8 cellular contexts compared by ENCODE assay signal in the genomic region with DNA sequence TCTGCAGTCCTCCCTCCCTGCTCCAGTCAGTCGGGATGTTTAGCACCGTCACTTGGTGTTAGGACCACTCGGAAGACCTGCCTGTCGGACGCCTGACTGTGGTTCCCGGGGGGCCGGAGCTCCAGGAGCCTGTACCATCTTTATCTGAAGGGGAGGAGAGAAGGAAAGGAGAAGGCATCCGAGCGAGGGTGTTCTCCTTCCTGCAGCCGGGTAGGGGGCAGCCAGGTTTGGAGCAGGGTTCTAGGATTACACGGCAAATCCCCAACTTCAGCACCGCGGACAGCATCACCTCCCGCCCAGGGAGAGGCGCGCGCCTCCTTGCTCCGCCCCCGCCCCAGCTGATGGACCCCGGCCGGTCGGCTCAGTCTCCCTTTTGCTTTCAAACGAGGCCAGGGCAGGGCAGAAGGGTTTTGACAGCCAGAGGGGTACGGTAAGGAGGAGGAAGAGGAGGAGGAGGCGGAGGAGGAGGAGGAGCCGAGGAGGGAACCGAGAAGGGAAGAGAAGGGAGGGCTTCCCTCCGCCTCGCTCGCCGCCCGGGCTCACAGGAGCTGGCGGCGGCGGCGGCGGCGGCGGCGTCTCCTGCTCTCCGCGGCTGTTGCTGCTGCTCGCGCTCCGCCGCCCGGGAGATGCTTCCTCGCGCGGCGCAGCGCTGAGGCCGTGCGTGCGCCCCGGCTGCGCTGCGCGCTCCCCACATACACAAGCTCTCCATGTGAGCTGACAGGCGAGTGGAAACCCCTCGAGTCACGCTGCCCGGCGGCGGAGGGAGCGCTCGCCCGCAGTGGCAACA. TPM values are rescaled to one million over a fixed set of nuclear protein-coding genes. Genes with fewer than 3 reads are reported as not detected.
A peak's percentile ranks its signal among the peaks of the same experiment; 100 is the strongest.
DNase-seq lines count a peak whose midpoint lies in the region; ATAC-seq and TF ChIP-seq lines count a peak whose summit lies in the region.

No MANE protein-coding gene starts in this region.

- in situ Hi-C loops in Caki2 (cut with HindIII; ENCODE audit: low pct_unique_long_range_greater_than_20kb, low sequenced_read_pairs): no loop called here

- H3K36me3 ChIP-seq in OCI-LY7 (ENCODE audit: insufficient read depth, low read length) (no peaks in the 10 kb centered on the region), breast epithelium (no peaks in the 10 kb centered on the region), iPS-18a (ENCODE audit: control insufficient read depth, low read depth, low read length) (no peaks in the 10 kb centered on the region), sigmoid colon (no peaks in the 10 kb centered on the region)

- peak; percentile 60 for ATAC-seq in HG02884 (IDR thresholded peaks at IDR 0.05; ENCODE audit: unreplicated experiment)
- ATAC-seq in HG03460 (IDR thresholded peaks at IDR 0.05; ENCODE audit: unreplicated experiment): no peak

- TF ChIP-seq EP300 in sigmoid colon (IDR thresholded peaks at IDR 0.05): no peak

- H3K9me2 ChIP-seq in OCI-LY7 (ENCODE audit: insufficient read depth, low read length): no peaks in the 10 kb centered on the region

- H3K27me3 ChIP-seq in breast epithelium (peaks cover 0 to 20% of the 10 kb centered on the region in 2 donors), iPS-18a (ENCODE audit: control insufficient read depth, insufficient read depth, low read length) (peaks cover 39% of the 10 kb centered on the region), sigmoid colon (peaks cover 7 to 58% (median 14%) of the 10 kb centered on the region in 3 donors)

- H3K9me3 ChIP-seq in OCI-LY7 (ENCODE audit: low read length) (no peaks in the 10 kb centered on the region), breast epithelium (no peaks in the 10 kb centered on the region), iPS-18a (ENCODE audit: control insufficient read depth, low read depth, low read length) (no peaks in the 10 kb centered on the region), sigmoid colon (no peaks in the 10 kb centered on the region)

- H4K20me1 ChIP-seq in OCI-LY7 (ENCODE audit: insufficient read depth, low read length): no peaks in the 10 kb centered on the region

- no peak overlapping the region for H2AFZ ChIP-seq in OCI-LY7 (ENCODE audit: low read length)

- CTCF ChIA-PET in OCI-LY7 (lab: Charles Lee; ENCODE audit: unreplicated experiment): no interaction called here

- DNase-seq in Caki2 (ENCODE audit: low read depth) (peak; percentile 85), OCI-LY7 (ENCODE audit: low spot score) (peak; percentile 14), breast epithelium (ENCODE audit: low spot score in 2 of 2) (no peak), sigmoid colon (no peak), foreskin fibroblast (no peak)

- no peak overlapping the region for H3K4me2 ChIP-seq in OCI-LY7 (ENCODE audit: low read length)

- no peaks in the 10 kb centered on the region for H3K79me2 ChIP-seq in OCI-LY7 (ENCODE audit: insufficient read depth, low read depth, low read length)

- H3K4me3 ChIP-seq in OCI-LY7 (ENCODE audit: low read depth, low read length, poor library complexity, severe bottlenecking) (no peak overlapping the region), breast epithelium (peak overlapping the region; percentile 38 to 62 (median 46)), iPS-18a (ENCODE audit: low read length) (peak overlapping the region; percentile 81), sigmoid colon (peak overlapping the region in 3 of 4 donors; percentile 37 to 47 (median 44)), foreskin fibroblast (ENCODE audit: low read depth in 1 of 2, low read length in 2 of 2) (peak overlapping the region in 1 of 2 donors; percentile 11)

- no peak overlapping the region for H3K9ac ChIP-seq in iPS-18a (ENCODE audit: low read length)

- intact Hi-C loops in OCI-LY7 (cut with micrococcal nuclease; ENCODE audit: unreplicated experiment) (no loop called here), breast epithelium (cut with DNase I; ENCODE audit: low total_unique reads) (no loop called here), sigmoid colon (cut with DNase I) (no loop called here)

- H3K27ac ChIP-seq in OCI-LY7 (ENCODE audit: low read depth, low read length, poor library complexity, severe bottlenecking) (no peak overlapping the region), breast epithelium (no peak overlapping the region), iPS-18a (ENCODE audit: low read length) (no peak overlapping the region), sigmoid colon (no peak overlapping the region)

- POLR2A ChIA-PET in OCI-LY7 (lab: Charles Lee): no interaction called here

- no TSS peak for BruUV-seq in OCI-LY7 (replicated peaks; lab: Mats Ljungman, UMichigan)

- TF ChIP-seq POLR2A in breast epithelium (IDR thresholded peaks at IDR 0.05) (no peak), sigmoid colon (IDR thresholded peaks at IDR 0.05) (no peak)

- 1 to 3% methylated on average over 68 of the region's 68 CpGs for WGBS in sigmoid colon, 2 donors

- no peaks in the 10 kb centered on the region for H3K4me1 ChIP-seq in OCI-LY7 (ENCODE audit: insufficient read depth, low read length, poor library complexity, severe bottlenecking)
- peaks cover 0 to 6% of the 10 kb centered on the region in 2 donors for H3K4me1 ChIP-seq in breast epithelium
- peaks cover 7% of the 10 kb centered on the region for H3K4me1 ChIP-seq in iPS-18a (ENCODE audit: control insufficient read depth, low read depth, low read length)
- H3K4me1 ChIP-seq in sigmoid colon: peaks cover 0 to 17% (median 9%) of the 10 kb centered on the region in 4 donors

- no peak for TF ChIP-seq CTCF in OCI-LY7 (conservative IDR thresholded peaks at IDR 0.05; ENCODE audit: low read length)
- no peak for TF ChIP-seq CTCF in breast epithelium (IDR thresholded peaks at IDR 0.05)
- no peak for TF ChIP-seq CTCF in sigmoid colon (IDR thresholded peaks at IDR 0.05)
- no peak for TF ChIP-seq CTCF in foreskin fibroblast (IDR thresholded peaks at IDR 0.05; ENCODE audit: low read depth, low read length)

RNA-seq across cellular contexts. Expression of gene CNTNAP2, which starts 0.7 kb away (rescaled TPM):
- not detected in 2 replicates for total RNA-seq in Caki2 (2014; rRNA removed; shearing (Covaris generic); ENCODE audit: low replicate concordance)
- 0.28 and 0.36 TPM in 2 replicates for total RNA-seq in OCI-LY7 (2014; rRNA removed; shearing (Covaris generic))
- total RNA-seq in OCI-LY7 (2022) (0.41 TPM in 1 of 2 replicates, not detected in the other), breast epithelium (under 1 TPM in 2 of 3 donors, not detected in 1; 0.29 to 0.66 TPM), sigmoid colon (1 to 10 TPM in 3 of 4 donors, under 1 TPM in 1; 0.82 to 2.4 (median 1.9) TPM)
- 1 to 10 TPM in 1 of 3 donors, under 1 TPM in 2; 0.60 to 1.7 (median 0.69) TPM for polyA plus RNA-seq in sigmoid colon

Comparison
In these comparisons a context has a peak if more than half of its experiments do, and no peak if none do; other contexts are left out.
1. DNase-seq: peak in Caki2 (single experiment) and OCI-LY7 (single experiment); none in breast epithelium (0 of 2), sigmoid colon (single experiment) and foreskin fibroblast (0 of 2).